ENCODE assay signal across 19 cellular contexts in the genomic region with DNA sequence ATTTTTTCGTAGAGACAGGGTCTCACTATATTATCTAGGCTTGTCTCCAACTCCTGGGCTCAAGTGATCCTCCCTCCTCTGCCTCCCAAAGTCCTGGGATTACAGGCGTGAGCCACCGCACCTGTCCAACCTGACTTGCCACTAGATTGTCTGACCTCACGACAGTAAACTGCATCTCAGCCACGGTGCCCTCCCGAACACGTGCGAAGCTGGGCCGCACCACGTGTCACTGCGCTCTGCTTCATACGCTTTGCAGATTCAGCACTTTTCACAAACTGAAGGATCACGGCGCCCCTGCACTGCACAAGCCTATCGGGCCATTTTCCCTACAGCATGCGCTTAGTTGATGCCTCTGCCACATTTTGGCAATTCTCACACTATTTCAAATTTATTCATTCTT. TPM values are rescaled to one million over a fixed set of nuclear protein-coding genes. Genes with fewer than 3 reads are reported as not detected.
DNase-seq lines count a peak whose midpoint lies in the region; ATAC-seq and TF ChIP-seq lines count a peak whose summit lies in the region.
"Had no signal": no experiment of that assay in that cellular context is flagged by ENCODE, and none has a peak within 500 bp of the region (broad histone marks: within the 10 kb centered on the region; RNA-seq: fewer than 3 reads in every experiment).

No MANE protein-coding gene starts in this region.

- intact Hi-C loops in adrenal gland (cut with DNase I) = no loop called here

- H3K27ac Mint-ChIP-seq in brain = peak overlapping the region in 4 of 5 experiments; percentile 28 to 58 (median 48)
- H3K27ac Mint-ChIP-seq in stimulated activated memory B cell treated with anti-CD40 and anti-IgM and Interleukin-4, amounts not matched to agents 10 μg/mL and 1 μg/mL and 100 μg/mL, for 72 hours = peak overlapping the region; percentile 94

- peaks cover 0 to 36% (median 24%) of the 10 kb centered on the region in 11 experiments; a peak in 20 of 22 replicates for H3K36me3 ChIP-seq in BLaER1 treated with 17β-estradiol and CSF1 and Interleukin-3, amounts not matched to agents 10 nM and 100 nM
- peaks cover 0 to 8% of the 10 kb centered on the region in 2 donors for H3K36me3 ChIP-seq in adrenal gland (replicated peaks in 1 of 2)

- no peaks in the 10 kb centered on the region for H3K9me3 ChIP-seq in BLaER1 treated with 17β-estradiol and CSF1 and Interleukin-3, amounts not matched to agents 10 nM and 100 nM (replicated peaks in 1 of 11)
- H3K9me3 ChIP-seq in adrenal gland (replicated peaks in 1 of 3) = no peaks in the 10 kb centered on the region

- H3K27me3 Mint-ChIP-seq in brain = no peaks in the 10 kb centered on the region
- H3K27me3 Mint-ChIP-seq in stimulated activated memory B cell treated with anti-CD40 and anti-IgM and Interleukin-4, amounts not matched to agents 10 μg/mL and 1 μg/mL and 100 μg/mL, for 72 hours = no peaks in the 10 kb centered on the region
- H3K27me3 Mint-ChIP-seq: CD4-positive, alpha-beta memory T cell had no signal

- peaks cover 6% of the 10 kb centered on the region for H3K4me1 Mint-ChIP-seq in brain
- H3K4me1 Mint-ChIP-seq in stimulated activated memory B cell treated with anti-CD40 and anti-IgM and Interleukin-4, amounts not matched to agents 10 μg/mL and 1 μg/mL and 100 μg/mL, for 72 hours = peaks cover 31% of the 10 kb centered on the region

- H3K27ac ChIP-seq in BLaER1 treated with 17β-estradiol and CSF1 and Interleukin-3, amounts not matched to agents 10 nM and 100 nM = peak overlapping the region in 2 of 11 experiments; percentile 70 to 78; a peak in 3 of 22 replicates
- H3K27ac ChIP-seq in adrenal gland = no peak overlapping the region
- H3K27ac ChIP-seq: HL-60 had no signal

- H3K27me3 ChIP-seq in BLaER1 treated with 17β-estradiol and CSF1 and Interleukin-3, amounts not matched to agents 10 nM and 100 nM = no peaks in the 10 kb centered on the region
- no peaks in the 10 kb centered on the region for H3K27me3 ChIP-seq in adrenal gland

- H4K20me1 ChIP-seq in BLaER1 treated with 17β-estradiol and CSF1 and Interleukin-3, amounts not matched to agents 10 nM and 100 nM = no peaks in the 10 kb centered on the region; a peak in 1 of 22 replicates

- no peak for DNase-seq in DMS114 treated with DMSO at 0.1 percent for 48 hours (lab: John Stamatoyannopoulos, UW; ENCODE audit: unreplicated experiment)
- DNase-seq in adrenal gland = no peak
- DNase-seq in AG08395 (ENCODE audit: low spot score) = no peak
- DNase-seq: Calu3; CD4-positive, alpha-beta memory T cell; DMS79; H7; NCI-H1105 treated with DMSO at 0.1 percent for 48 hours; NCI-H1694; NCI-H2081 treated with DMSO at 0.1 percent for 48 hours; NCI-H446 treated with DMSO at 0.1 percent for 48 hours; SIG-M5; T-helper 1 cell had no signal

- H3K4me2 ChIP-seq in BLaER1 treated with 17β-estradiol and CSF1 and Interleukin-3, amounts not matched to agents 10 nM and 100 nM = peak overlapping the region in 9 of 11 experiments; percentile 67 to 81 (median 71); a peak in 11 of 22 replicates

- H3K4me3 ChIP-seq in BLaER1 treated with 17β-estradiol and CSF1 and Interleukin-3, amounts not matched to agents 10 nM and 100 nM = no peak overlapping the region
- H3K4me3 ChIP-seq in adrenal gland = no peak overlapping the region

- TF ChIP-seq CTCF in brain (conservative IDR thresholded peaks at IDR 0.05) = no peak
- no peak for TF ChIP-seq CTCF in adrenal gland (IDR thresholded peaks at IDR 0.05)

- H3K4me3 Mint-ChIP-seq in brain = no peak overlapping the region
- no peak overlapping the region for H3K4me3 Mint-ChIP-seq in stimulated activated memory B cell treated with anti-CD40 and anti-IgM and Interleukin-4, amounts not matched to agents 10 μg/mL and 1 μg/mL and 100 μg/mL, for 72 hours
- H3K4me3 Mint-ChIP-seq: CD4-positive, alpha-beta memory T cell had no signal

- TF ChIP-seq POLR2A in GM18951 (IDR thresholded peaks at IDR 0.05; ENCODE audit: extremely low read depth, insufficient read depth, insufficient read length) (peak; percentile 1), adrenal gland (IDR thresholded peaks at IDR 0.05) (no peak)

- 91 to 96% (median 92%) methylated on average over 16 of the region's 16 CpGs for WGBS in adrenal gland, 4 donors

- in situ Hi-C loops in GM18951 (cut with MboI; ENCODE audit: low sequenced_read_pairs, unreplicated experiment) = no loop called here

- no peaks in the 10 kb centered on the region for H3K9me3 Mint-ChIP-seq in brain
- no peaks in the 10 kb centered on the region for H3K9me3 Mint-ChIP-seq in stimulated activated memory B cell treated with anti-CD40 and anti-IgM and Interleukin-4, amounts not matched to agents 10 μg/mL and 1 μg/mL and 100 μg/mL, for 72 hours

- H3K4me1 ChIP-seq in BLaER1 treated with 17β-estradiol and CSF1 and Interleukin-3, amounts not matched to agents 10 nM and 100 nM = peaks cover 17 to 48% (median 29%) of the 10 kb centered on the region in 10 experiments
- H3K4me1 ChIP-seq in adrenal gland (replicated peaks in 1 of 2) = no peaks in the 10 kb centered on the region

- H3K36me3 Mint-ChIP-seq in brain = peaks cover 14% of the 10 kb centered on the region
- H3K36me3 Mint-ChIP-seq in stimulated activated memory B cell treated with anti-CD40 and anti-IgM and Interleukin-4, amounts not matched to agents 10 μg/mL and 1 μg/mL and 100 μg/mL, for 72 hours = no peaks in the 10 kb centered on the region
- H3K36me3 Mint-ChIP-seq: CD4-positive, alpha-beta memory T cell had no signal

- ATAC-seq in stimulated activated memory B cell treated with anti-CD40 and anti-IgM and Interleukin-4, amounts not matched to agents 10 μg/mL and 1 μg/mL and 100 μg/mL, for 72 hours = no peak
- ATAC-seq: SK-N-SH treated with all-trans-retinoic acid at 6 μM for 48 hours had no signal

- no peak overlapping the region for H3K9ac ChIP-seq in BLaER1 treated with 17β-estradiol and CSF1 and Interleukin-3, amounts not matched to agents 10 nM and 100 nM

RNA-seq across cellular contexts. Expression of gene DYNC2I2, which starts 12.2 kb away (rescaled TPM):
- 320 TPM for polyA plus RNA-seq in brain (ENCODE audit: insufficient read depth, low read depth, low replicate concordance)
- total RNA-seq in adrenal gland = 100 to 1,000 TPM in 2 of 8 donors, 10 to 100 TPM in 6; 23.1 to 192 (median 83.2) TPM
- 100 to 1,000 TPM in 1 of 3 donors, 10 to 100 TPM in 1, 1 to 10 TPM in 1; 7.5 to 119 (median 91.6) TPM for polyA plus RNA-seq in adrenal gland

RNA-seq across cellular contexts. Expression of gene SET, which starts 44.6 kb away (rescaled TPM):
- polyA plus RNA-seq in brain (ENCODE audit: insufficient read depth, low read depth, low replicate concordance) (527 TPM), adrenal gland (100 to 1,000 TPM in 2 of 3 donors, 10 to 100 TPM in 1; 62.1 to 352 (median 105) TPM)
- total RNA-seq in adrenal gland = 100 to 1,000 TPM; 122 to 285 (median 184) TPM

RNA-seq across cellular contexts. Expression of gene PKN3, which starts 57.9 kb away (rescaled TPM):
- polyA plus RNA-seq in brain (ENCODE audit: insufficient read depth, low read depth, low replicate concordance) (14.2 TPM), adrenal gland (1 to 10 TPM in 2 of 3 donors, under 1 TPM in 1; 0.90 to 8.6 (median 8.1) TPM)
- total RNA-seq in adrenal gland = 1 to 10 TPM; 1.6 to 6.3 (median 4.1) TPM
